1 cellular context compared by ENCODE assay signal in genomic region chr17:36940313-36941264, GRCh38.
TF ChIP-seq lines count a peak whose summit lies in the region.

No MANE protein-coding gene starts in this region.

TF ChIP-seq in WTC11, 78 proteins besides CTCF, POLR2A, EP300 and RAD21:
- TF ChIP-seq TP53 (CRISPR knock-in tag; IDR thresholded peaks at IDR 0.05), result no peak
- TF ChIP-seq ZNF671 (CRISPR knock-in tag; IDR thresholded peaks at IDR 0.05), result no peak
- no peak for TF ChIP-seq AR (CRISPR knock-in tag; IDR thresholded peaks at IDR 0.05)
- TF ChIP-seq RORB (CRISPR knock-in tag; IDR thresholded peaks at IDR 0.05), result no peak
- TF ChIP-seq KAT7 (CRISPR knock-in tag; IDR thresholded peaks at IDR 0.05; ENCODE audit: borderline replicate concordance), result peak; percentile 52; the same call in 1 of the 2 replicates
- TF ChIP-seq CREB1 (CRISPR knock-in tag; IDR thresholded peaks at IDR 0.05), result no peak
- TF ChIP-seq E2F5 (CRISPR knock-in tag; IDR thresholded peaks at IDR 0.05), result 0 out of 2 replicates have a peak, but pooled peaks have one; percentile 32
